ENCODE assay signal across 21 cellular contexts in genomic region chr2:101897301-101897700, GRCh38.
DNase-seq lines count a peak whose midpoint lies in the region; ATAC-seq and TF ChIP-seq lines count a peak whose summit lies in the region.
"Had no signal": no experiment of that assay in that cellular context is flagged by ENCODE, and none has a peak within 500 bp of the region (broad histone marks: within the 10 kb centered on the region; RNA-seq: fewer than 3 reads in every experiment).

No MANE protein-coding gene starts in this region.

- intact Hi-C loops in heart left ventricle (cut with DNase I): loop anchor here in 2 of 10 donors (10.0 kb wide), 2 partner anchors 78 to 88 kb away; no protein-coding TSS in a partner anchor
- intact Hi-C loops in cardiac septum (cut with DNase I): no loop called here
- intact Hi-C loops in right cardiac atrium (cut with DNase I): no loop called here
- intact Hi-C loops in psoas muscle (cut with DNase I): loop anchor here in 1 of 2 donors (10.0 kb wide), 1 partner anchor 348 kb away; no protein-coding TSS in a partner anchor

- H3K9me3 ChIP-seq in heart left ventricle (peaks cover 0 to 3% (median 0%) of the 10 kb centered on the region in 12 donors), right cardiac atrium (ENCODE audit: control insufficient read depth, low read length) (no peaks in the 10 kb centered on the region), psoas muscle (no peaks in the 10 kb centered on the region)

- H3K4me1 ChIP-seq in heart left ventricle (peaks cover 0 to 13% (median 0%) of the 10 kb centered on the region in 12 donors), right cardiac atrium (ENCODE audit: control insufficient read depth, insufficient read depth, low read length) (peaks cover 7% of the 10 kb centered on the region), psoas muscle (no peaks in the 10 kb centered on the region)

- in situ Hi-C loops in brain microvascular endothelial cell (cut with HindIII; ENCODE audit: low pct_ligation_motif_present, low sequenced_read_pairs): no loop called here

- peak in 3 of 4 donors; percentile 51 to 83 (median 81) for ATAC-seq in heart left ventricle
- ATAC-seq in right cardiac atrium: peak; percentile 43 to 57
- peak in 3 of 4 donors; percentile 38 to 78 (median 75) for ATAC-seq in psoas muscle
- ATAC-seq in GM18870 (IDR thresholded peaks at IDR 0.05; ENCODE audit: unreplicated experiment): no peak
- ATAC-seq: GM12878 had no signal

- TF ChIP-seq CTCF in heart left ventricle (IDR thresholded peaks at IDR 0.05): no peak
- no peak for TF ChIP-seq CTCF in psoas muscle (IDR thresholded peaks at IDR 0.05)
- TF ChIP-seq CTCF in brain microvascular endothelial cell (IDR thresholded peaks at IDR 0.05; ENCODE audit: low read depth, low read length, missing control alignments): no peak

- no peaks in the 10 kb centered on the region for H3K27me3 ChIP-seq in heart left ventricle
- H3K27me3 ChIP-seq in right cardiac atrium (ENCODE audit: control insufficient read depth, insufficient read depth): no peaks in the 10 kb centered on the region
- H3K27me3 ChIP-seq in psoas muscle (ENCODE audit: insufficient read depth in 3 of 3, low read length in 2 of 3): no peaks in the 10 kb centered on the region
- H3K27me3 ChIP-seq in brain microvascular endothelial cell (replicated peaks): no peaks in the 10 kb centered on the region
- H3K27me3 ChIP-seq: BLaER1 treated with 17β-estradiol and CSF1 and Interleukin-3, amounts not matched to agents 10 nM and 100 nM had no signal

- no peak for TF ChIP-seq POLR2A in heart left ventricle (IDR thresholded peaks at IDR 0.05)

- DNase-seq in heart left ventricle (peak in 1 of 5 donors; percentile 42), cardiac septum (ENCODE audit: low spot score) (no peak), right cardiac atrium (no peak), psoas muscle (no peak), brain microvascular endothelial cell (no peak)
- no peak for DNase-seq in activated CD4-positive, alpha-beta T cell treated with anti-CD3 and anti-CD28 coated beads for 48 hours
- DNase-seq: CD4-positive, alpha-beta memory T cell; COR-L47; GM23248; H7; Karpas-422; NCI-H1417; NCI-H1694 treated with DMSO at 0.1 percent for 48 hours; NCI-H2081; NCI-H2227 treated with DMSO at 0.1 percent for 48 hours; NCI-H526 treated with DMSO at 0.1 percent for 48 hours; PC-9; SHP77 had no signal

- H3K27ac ChIP-seq in heart left ventricle (no peak overlapping the region), right cardiac atrium (ENCODE audit: low read length) (no peak overlapping the region), psoas muscle (no peak overlapping the region), brain microvascular endothelial cell (no peak overlapping the region)
- H3K27ac ChIP-seq: BLaER1 treated with 17β-estradiol and CSF1 and Interleukin-3, amounts not matched to agents 10 nM and 100 nM; GM23248; PC-9 had no signal

- WGBS in heart left ventricle, 4 donors: 27 to 71% (median 63%) methylated on average over 1 of the region's 1 CpG
- whole genome bisulfite sequencing in right cardiac atrium: 62% methylated on average over 1 of the region's 1 CpG
- WGBS in psoas muscle, 3 donors: 41 to 74% (median 71%) methylated on average over 1 of the region's 1 CpG

- peaks cover 0 to 37% (median 21%) of the 10 kb centered on the region in 9 donors for H3K36me3 ChIP-seq in heart left ventricle
- H3K36me3 ChIP-seq in psoas muscle (ENCODE audit: insufficient read depth in 1 of 2, low read depth in 1 of 2): peaks cover 10 to 22% of the 10 kb centered on the region in 2 donors
- H3K36me3 ChIP-seq in brain microvascular endothelial cell (replicated peaks): peaks cover 27% of the 10 kb centered on the region

- H3K4me3 ChIP-seq in heart left ventricle (no peak overlapping the region), right cardiac atrium (ENCODE audit: low read length) (no peak overlapping the region), psoas muscle (no peak overlapping the region), brain microvascular endothelial cell (ENCODE audit: low read depth, low read length) (no peak overlapping the region)
- H3K4me3 ChIP-seq: BLaER1 treated with 17β-estradiol and CSF1 and Interleukin-3, amounts not matched to agents 10 nM and 100 nM; GM12878; GM23248; PC-9 had no signal
